ENCODE assay signal across 9 cellular contexts in genomic region chr1:211378844-211379243, GRCh38. TPM values are rescaled to one million over a fixed set of nuclear protein-coding genes. Genes with fewer than 3 reads are reported as not detected.
DNase-seq lines count a peak whose midpoint lies in the region; ATAC-seq, FAIRE-seq and TF ChIP-seq lines count a peak whose summit lies in the region.
"Had no signal": no experiment of that assay in that cellular context is flagged by ENCODE, and none has a peak within 500 bp of the region (broad histone marks: within the 10 kb centered on the region; RNA-seq: fewer than 3 reads in every experiment).

No MANE protein-coding gene starts in this region.

- no peak overlapping the region for H3K4me3 Mint-ChIP-seq in activated CD4-positive, alpha-beta T cell treated with anti-CD3 and anti-CD28 coated beads, Interleukin-2, amount 10 ng/mL, durations not matched to agents 24 days and 14 days
- H3K4me3 Mint-ChIP-seq in T-helper 2 cell treated with Interferon-gamma antibody and Interleukin-4, amounts not matched to agents 5 μg/mL and 100 μg/mL, for 36 hours: no peak overlapping the region
- no peak overlapping the region for H3K4me3 Mint-ChIP-seq in stimulated activated memory B cell treated with anti-CD40 and anti-IgM and Interleukin-4, amounts not matched to agents 10 μg/mL and 1 μg/mL and 100 μg/mL, for 72 hours

- no peaks in the 10 kb centered on the region for H3K9me3 ChIP-seq in pancreas

- H3K4me3 ChIP-seq in fibroblast of the aortic adventitia (ENCODE audit: low read depth, low read length): no peak overlapping the region
- no peak overlapping the region for H3K4me3 ChIP-seq in pancreas

- intact Hi-C loops in activated CD4-positive, alpha-beta T cell treated with anti-CD3 and anti-CD28 coated beads, Interleukin-2, amount 10 ng/mL, durations not matched to agents 24 days and 14 days (cut with micrococcal nuclease): no loop called here
- intact Hi-C loops in pancreas (cut with DNase I): no loop called here

- H3K27ac ChIP-seq in pancreas: no peak overlapping the region

- peaks cover 0 to 10% (median 0%) of the 10 kb centered on the region in 3 donors for H3K36me3 ChIP-seq in pancreas

- H3K27ac Mint-ChIP-seq in activated CD4-positive, alpha-beta T cell treated with anti-CD3 and anti-CD28 coated beads, Interleukin-2, amount 10 ng/mL, durations not matched to agents 24 days and 14 days: peak overlapping the region; percentile 15
- peak overlapping the region; percentile 71 for H3K27ac Mint-ChIP-seq in T-helper 2 cell treated with Interferon-gamma antibody and Interleukin-4, amounts not matched to agents 5 μg/mL and 100 μg/mL, for 36 hours
- H3K27ac Mint-ChIP-seq in stimulated activated memory B cell treated with anti-CD40 and anti-IgM and Interleukin-4, amounts not matched to agents 10 μg/mL and 1 μg/mL and 100 μg/mL, for 72 hours: peak overlapping the region; percentile 29

- H3K9me3 Mint-ChIP-seq in activated CD4-positive, alpha-beta T cell treated with anti-CD3 and anti-CD28 coated beads, Interleukin-2, amount 10 ng/mL, durations not matched to agents 24 days and 14 days: peaks cover 4% of the 10 kb centered on the region
- no peaks in the 10 kb centered on the region for H3K9me3 Mint-ChIP-seq in T-helper 2 cell treated with Interferon-gamma antibody and Interleukin-4, amounts not matched to agents 5 μg/mL and 100 μg/mL, for 36 hours
- no peaks in the 10 kb centered on the region for H3K9me3 Mint-ChIP-seq in stimulated activated memory B cell treated with anti-CD40 and anti-IgM and Interleukin-4, amounts not matched to agents 10 μg/mL and 1 μg/mL and 100 μg/mL, for 72 hours

- H3K36me3 Mint-ChIP-seq in activated CD4-positive, alpha-beta T cell treated with anti-CD3 and anti-CD28 coated beads, Interleukin-2, amount 10 ng/mL, durations not matched to agents 24 days and 14 days (ENCODE audit: low read depth): peaks cover 46% of the 10 kb centered on the region
- H3K36me3 Mint-ChIP-seq in T-helper 2 cell treated with Interferon-gamma antibody and Interleukin-4, amounts not matched to agents 5 μg/mL and 100 μg/mL, for 36 hours (ENCODE audit: low read depth): peaks cover 39% of the 10 kb centered on the region
- peaks cover 26% of the 10 kb centered on the region for H3K36me3 Mint-ChIP-seq in stimulated activated memory B cell treated with anti-CD40 and anti-IgM and Interleukin-4, amounts not matched to agents 10 μg/mL and 1 μg/mL and 100 μg/mL, for 72 hours

- ATAC-seq in stimulated activated memory B cell treated with anti-CD40 and anti-IgM and Interleukin-4, amounts not matched to agents 10 μg/mL and 1 μg/mL and 100 μg/mL, for 72 hours: no peak
- no peak for ATAC-seq in pancreas

- H3K27me3 Mint-ChIP-seq in activated CD4-positive, alpha-beta T cell treated with anti-CD3 and anti-CD28 coated beads, Interleukin-2, amount 10 ng/mL, durations not matched to agents 24 days and 14 days: no peaks in the 10 kb centered on the region
- no peaks in the 10 kb centered on the region for H3K27me3 Mint-ChIP-seq in T-helper 2 cell treated with Interferon-gamma antibody and Interleukin-4, amounts not matched to agents 5 μg/mL and 100 μg/mL, for 36 hours (ENCODE audit: low read depth)
- H3K27me3 Mint-ChIP-seq in stimulated activated memory B cell treated with anti-CD40 and anti-IgM and Interleukin-4, amounts not matched to agents 10 μg/mL and 1 μg/mL and 100 μg/mL, for 72 hours: no peaks in the 10 kb centered on the region

- peaks cover 52% of the 10 kb centered on the region for H3K4me1 Mint-ChIP-seq in activated CD4-positive, alpha-beta T cell treated with anti-CD3 and anti-CD28 coated beads, Interleukin-2, amount 10 ng/mL, durations not matched to agents 24 days and 14 days
- peaks cover 38% of the 10 kb centered on the region for H3K4me1 Mint-ChIP-seq in T-helper 2 cell treated with Interferon-gamma antibody and Interleukin-4, amounts not matched to agents 5 μg/mL and 100 μg/mL, for 36 hours (ENCODE audit: low read depth)
- peaks cover 39% of the 10 kb centered on the region for H3K4me1 Mint-ChIP-seq in stimulated activated memory B cell treated with anti-CD40 and anti-IgM and Interleukin-4, amounts not matched to agents 10 μg/mL and 1 μg/mL and 100 μg/mL, for 72 hours

- DNase-seq in activated CD4-positive, alpha-beta T cell treated with anti-CD3 and anti-CD28 coated beads, Interleukin-2, amount 10 ng/mL, durations not matched to agents 24 days and 14 days: no peak
- no peak for DNase-seq in activated CD4-positive, alpha-beta T cell treated with anti-CD3 and anti-CD28 coated beads for 4 hours
- DNase-seq in T-helper 2 cell treated with Interferon-gamma antibody and Interleukin-4, amounts not matched to agents 5 μg/mL and 100 μg/mL, for 36 hours (ENCODE audit: low spot score): peak; percentile 42
- DNase-seq in fibroblast of the aortic adventitia (ENCODE audit: low read depth): peak; percentile 19
- no peak for DNase-seq in pancreas
- no peak for DNase-seq in GM20000 (ENCODE audit: low spot score)
- DNase-seq in dermis blood vessel endothelial cell: no peak
- DNase-seq: Karpas-422 had no signal

- TF ChIP-seq CTCF in fibroblast of the aortic adventitia (IDR thresholded peaks at IDR 0.05; ENCODE audit: insufficient read depth, low read length) (no peak), pancreas (IDR thresholded peaks at IDR 0.05) (no peak), GM20000 (IDR thresholded peaks at IDR 0.05; ENCODE audit: extremely low read depth, missing control alignments) (no peak)

- H3K27me3 ChIP-seq in pancreas: no peaks in the 10 kb centered on the region

- H3K4me1 ChIP-seq in pancreas: peaks cover 0 to 5% (median 0%) of the 10 kb centered on the region in 3 donors

- 88 to 90% methylated on average over 4 of the region's 4 CpGs for WGBS in pancreas, 2 donors

- no peak for FAIRE-seq in pancreas (lab: Jason Lieb, UNC)

RNA-seq across cellular contexts. Expression of gene TRAF5, which starts 52.2 kb away (rescaled TPM):
- 55.6 and 56.6 TPM in 2 replicates for total RNA-seq in activated CD4-positive, alpha-beta T cell treated with anti-CD3 and anti-CD28 coated beads, Interleukin-2, amount 10 ng/mL, durations not matched to agents 24 days and 14 days
- total RNA-seq in fibroblast of the aortic adventitia (ENCODE audit: low replicate concordance): 9.4 and 20.6 TPM in 2 replicates
- total RNA-seq in pancreas: 10 to 100 TPM; 14.5 to 26.1 (median 21.3) TPM
- polyA plus RNA-seq in pancreas: 10 to 100 TPM; 23.8 to 26.6 TPM
- total RNA-seq in dermis blood vessel endothelial cell: 13.5 and 15.3 TPM in 2 replicates

Comparison
In these comparisons a context has a peak if more than half of its experiments do, and no peak if none do; other contexts are left out.
1. DNase-seq: peak in T-helper 2 cell treated with Interferon-gamma antibody and Interleukin-4, amounts not matched to agents 5 μg/mL and 100 μg/mL, for 36 hours (single experiment) and fibroblast of the aortic adventitia (single experiment); none in activated CD4-positive, alpha-beta T cell treated with anti-CD3 and anti-CD28 coated beads, Interleukin-2, amount 10 ng/mL, durations not matched to agents 24 days and 14 days (single experiment), activated CD4-positive, alpha-beta T cell treated with anti-CD3 and anti-CD28 coated beads for 4 hours (0 of 2), pancreas (0 of 6), GM20000 (single experiment) and dermis blood vessel endothelial cell (single experiment).
2. H3K27ac Mint-ChIP-seq: peak in every context shown above with its lines; median percentile 71 in T-helper 2 cell treated with Interferon-gamma antibody and Interleukin-4, amounts not matched to agents 5 μg/mL and 100 μg/mL, for 36 hours; 29 in stimulated activated memory B cell treated with anti-CD40 and anti-IgM and Interleukin-4, amounts not matched to agents 10 μg/mL and 1 μg/mL and 100 μg/mL, for 72 hours; 15 in activated CD4-positive, alpha-beta T cell treated with anti-CD3 and anti-CD28 coated beads, Interleukin-2, amount 10 ng/mL, durations not matched to agents 24 days and 14 days.